Comparison of ENCODE assay signal across 8 cellular contexts in the genomic region with DNA sequence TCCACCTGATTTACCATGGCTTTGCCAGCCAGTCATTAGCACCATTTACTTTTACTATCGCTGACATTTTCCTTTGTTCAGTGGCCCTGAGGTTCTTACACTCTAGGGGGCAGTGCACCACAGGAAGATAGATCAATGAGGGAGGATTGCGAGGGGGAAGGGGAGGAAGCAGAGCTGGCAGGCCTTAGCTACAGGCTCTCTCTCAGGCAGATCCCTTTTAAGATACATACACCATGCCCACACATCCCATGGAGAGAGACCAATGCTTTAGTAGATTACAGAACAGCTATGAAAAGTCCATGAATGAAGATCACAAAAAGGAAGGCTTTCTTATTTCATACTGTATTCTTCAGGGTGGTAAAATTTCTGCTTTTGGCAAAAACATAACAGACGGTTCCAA. TPM values are rescaled to one million over a fixed set of nuclear protein-coding genes. Genes with fewer than 3 reads are reported as not detected.
DNase-seq lines count a peak whose midpoint lies in the region; ATAC-seq and TF ChIP-seq lines count a peak whose summit lies in the region.

No MANE protein-coding gene starts in this region.

- H3K4me3 Mint-ChIP-seq in IgD-negative memory B cell: no peak overlapping the region
- no peak overlapping the region for H3K4me3 Mint-ChIP-seq in activated T-helper 1 cell treated with anti-CD3 and anti-CD28 coated beads, Interleukin-12 subunit alpha, Interleukin-12 subunit beta, Interleukin-2, Interleukin-4 antibody, amounts not matched to agents 30 ng/mL and 10 ng/mL and 1 ng/mL, durations not matched to agents 14 hours and 24 hours and 36 hours

- no peaks in the 10 kb centered on the region for H3K9me3 Mint-ChIP-seq in IgD-negative memory B cell
- H3K9me3 Mint-ChIP-seq in activated T-helper 1 cell treated with anti-CD3 and anti-CD28 coated beads, Interleukin-12 subunit alpha, Interleukin-12 subunit beta, Interleukin-2, Interleukin-4 antibody, amounts not matched to agents 30 ng/mL and 10 ng/mL and 1 ng/mL, durations not matched to agents 14 hours and 24 hours and 36 hours: no peaks in the 10 kb centered on the region

- no peak overlapping the region for H3K9ac ChIP-seq in neuronal stem cell (ENCODE audit: low read depth, low read length, poor library complexity)

- DNase-seq in DMS53 (lab: John Stamatoyannopoulos, UW) (peak; percentile 95), OCI-M1 (lab: John Stamatoyannopoulos, UW) (peak; percentile 79), fibroblast of peridontal ligament (ENCODE audit: extremely low read depth) (peak; percentile 77), neuronal stem cell (ENCODE audit: low spot score) (peak; percentile 55), vagina (ENCODE audit: extremely low spot score in 2 of 2) (no peak)
- peak; percentile 52 for DNase-seq in activated T-helper 1 cell treated with anti-CD3 and anti-CD28 coated beads, Interleukin-12 subunit alpha, Interleukin-12 subunit beta, Interleukin-2, Interleukin-4 antibody, amounts not matched to agents 30 ng/mL and 10 ng/mL and 1 ng/mL, durations not matched to agents 14 hours and 24 hours and 36 hours (ENCODE audit: low spot score)

- H3K4me1 ChIP-seq in neuronal stem cell (ENCODE audit: control insufficient read depth in 2 of 2, insufficient read depth in 1 of 2, low read depth in 1 of 2, low read length in 2 of 2) (peaks cover 5 to 7% of the 10 kb centered on the region in 2 donors), vagina (no peaks in the 10 kb centered on the region)

- H3K4me3 ChIP-seq in neuronal stem cell (ENCODE audit: low read length in 2 of 2) (no peak overlapping the region), vagina (no peak overlapping the region)

- no peak overlapping the region for H3K4me2 ChIP-seq in neuronal stem cell (ENCODE audit: insufficient read depth, low read length, poor library complexity, severe bottlenecking)

- no peak overlapping the region for H3K18ac ChIP-seq in neuronal stem cell (ENCODE audit: low read length)

- no CpG with 5 or more reads among the region's 3 CpGs for WGBS in neuronal stem cell (ENCODE audit: extremely low coverage in 2 of 2, insufficient read length in 2 of 2, insufficient replicate concordance in 1 of 2), 2 donors

- peak in 2 of 3 experiments; percentile 21 to 35 for TF ChIP-seq CTCF in vagina (IDR thresholded peaks at IDR 0.05)

- peaks cover 4 to 10% (median 6%) of the 10 kb centered on the region in 3 donors for H3K4me1 Mint-ChIP-seq in IgD-negative memory B cell
- peaks cover 15% of the 10 kb centered on the region for H3K4me1 Mint-ChIP-seq in activated T-helper 1 cell treated with anti-CD3 and anti-CD28 coated beads, Interleukin-12 subunit alpha, Interleukin-12 subunit beta, Interleukin-2, Interleukin-4 antibody, amounts not matched to agents 30 ng/mL and 10 ng/mL and 1 ng/mL, durations not matched to agents 14 hours and 24 hours and 36 hours (ENCODE audit: low read depth)

- no peaks in the 10 kb centered on the region for H3K27me3 Mint-ChIP-seq in IgD-negative memory B cell
- H3K27me3 Mint-ChIP-seq in activated T-helper 1 cell treated with anti-CD3 and anti-CD28 coated beads, Interleukin-12 subunit alpha, Interleukin-12 subunit beta, Interleukin-2, Interleukin-4 antibody, amounts not matched to agents 30 ng/mL and 10 ng/mL and 1 ng/mL, durations not matched to agents 14 hours and 24 hours and 36 hours (ENCODE audit: insufficient read depth): no peaks in the 10 kb centered on the region

- no peak overlapping the region for H3K14ac ChIP-seq in neuronal stem cell (ENCODE audit: low read length)

- H2BK12ac ChIP-seq in neuronal stem cell (ENCODE audit: low read length): no peak overlapping the region

- H4K91ac ChIP-seq in neuronal stem cell (ENCODE audit: low read depth, low read length, poor library complexity): no peak overlapping the region

- H3K36me3 ChIP-seq in neuronal stem cell (replicated peaks in 1 of 2; ENCODE audit: control insufficient read depth in 2 of 2, insufficient read depth in 2 of 2, low read length in 2 of 2) (peaks cover 11 to 81% of the 10 kb centered on the region in 2 donors), vagina (peaks cover 0 to 9% of the 10 kb centered on the region in 2 donors)

- intact Hi-C loops in activated T-helper 1 cell treated with anti-CD3 and anti-CD28 coated beads, Interleukin-12 subunit alpha, Interleukin-12 subunit beta, Interleukin-2, Interleukin-4 antibody, amounts not matched to agents 30 ng/mL and 10 ng/mL and 1 ng/mL, durations not matched to agents 14 hours and 24 hours and 36 hours (cut with micrococcal nuclease): loop anchor here (1.0 to 5.0 kb wide), 7 partner anchors 24 to 642 kb away; a partner anchor contains a TSS
- intact Hi-C loops in vagina (cut with DNase I): loop anchor here (10.0 kb wide), 1 partner anchor 80 kb away; a partner anchor contains a TSS

- no peak overlapping the region for H4K8ac ChIP-seq in neuronal stem cell (ENCODE audit: low read depth, low read length)

- no peak overlapping the region for H3K27ac ChIP-seq in neuronal stem cell (replicated peaks; ENCODE audit: low read length)
- no peak overlapping the region for H3K27ac ChIP-seq in vagina

- no peak overlapping the region for H2BK5ac ChIP-seq in neuronal stem cell (ENCODE audit: low read length)

- no peak overlapping the region for H3K23ac ChIP-seq in neuronal stem cell (ENCODE audit: low read depth, low read length, poor library complexity)

- peak; percentile 84 for ATAC-seq in GM21619 (IDR thresholded peaks at IDR 0.05; ENCODE audit: unreplicated experiment)

- no peaks in the 10 kb centered on the region for H3K79me1 ChIP-seq in neuronal stem cell (ENCODE audit: low read depth, low read length)

- H2BK120ac ChIP-seq in neuronal stem cell (ENCODE audit: low read depth, low read length): no peak overlapping the region

- peak overlapping the region; percentile 4 to 60 (median 45) for H3K27ac Mint-ChIP-seq in IgD-negative memory B cell
- H3K27ac Mint-ChIP-seq in activated T-helper 1 cell treated with anti-CD3 and anti-CD28 coated beads, Interleukin-12 subunit alpha, Interleukin-12 subunit beta, Interleukin-2, Interleukin-4 antibody, amounts not matched to agents 30 ng/mL and 10 ng/mL and 1 ng/mL, durations not matched to agents 14 hours and 24 hours and 36 hours: peak overlapping the region; percentile 69

- H3K36me3 Mint-ChIP-seq in IgD-negative memory B cell: no peaks in the 10 kb centered on the region
- H3K36me3 Mint-ChIP-seq in activated T-helper 1 cell treated with anti-CD3 and anti-CD28 coated beads, Interleukin-12 subunit alpha, Interleukin-12 subunit beta, Interleukin-2, Interleukin-4 antibody, amounts not matched to agents 30 ng/mL and 10 ng/mL and 1 ng/mL, durations not matched to agents 14 hours and 24 hours and 36 hours (ENCODE audit: low read depth): peaks cover 37% of the 10 kb centered on the region

- no peak overlapping the region for H3K4ac ChIP-seq in neuronal stem cell (ENCODE audit: low read length)

- TF ChIP-seq POLR2A in vagina (IDR thresholded peaks at IDR 0.05): no peak

- H2AK5ac ChIP-seq in neuronal stem cell (ENCODE audit: low read depth, low read length): no peak overlapping the region

- H3K27me3 ChIP-seq in neuronal stem cell (ENCODE audit: control insufficient read depth in 3 of 3, insufficient read depth in 3 of 3, low read depth in 1 of 3, low read length in 3 of 3) (no peaks in the 10 kb centered on the region), vagina (no peaks in the 10 kb centered on the region)

- H2AFZ ChIP-seq in neuronal stem cell (ENCODE audit: low read length): peak overlapping the region; percentile 26

- no peak overlapping the region for H2BK15ac ChIP-seq in neuronal stem cell (ENCODE audit: low read length)

- no peaks in the 10 kb centered on the region for H3K9me3 ChIP-seq in neuronal stem cell (replicated peaks in 1 of 2; ENCODE audit: control insufficient read depth in 2 of 2, insufficient read depth in 1 of 2, low read depth in 1 of 2, low read length in 2 of 2)
- no peaks in the 10 kb centered on the region for H3K9me3 ChIP-seq in vagina

RNA-seq across cellular contexts. Expression of a gene that starts 47.4 kb away (rescaled TPM):
- 8.9 TPM for polyA plus RNA-seq in IgD-negative memory B cell
- 31.3 and 33.5 TPM in 2 replicates for total RNA-seq in activated T-helper 1 cell treated with anti-CD3 and anti-CD28 coated beads, Interleukin-12 subunit alpha, Interleukin-12 subunit beta, Interleukin-2, Interleukin-4 antibody, amounts not matched to agents 30 ng/mL and 10 ng/mL and 1 ng/mL, durations not matched to agents 14 hours and 24 hours and 36 hours
- 8.5 TPM for polyA plus RNA-seq in neuronal stem cell (2013, experiment 1 of 2)
- polyA plus RNA-seq in neuronal stem cell (2013, experiment 2 of 2): 8.2 TPM
- total RNA-seq in vagina: 21.1 TPM

RNA-seq across cellular contexts. Expression of a gene that starts 53.6 kb away (rescaled TPM):
- not detected for polyA plus RNA-seq in IgD-negative memory B cell
- 0.10 and 0.12 TPM in 2 replicates for total RNA-seq in activated T-helper 1 cell treated with anti-CD3 and anti-CD28 coated beads, Interleukin-12 subunit alpha, Interleukin-12 subunit beta, Interleukin-2, Interleukin-4 antibody, amounts not matched to agents 30 ng/mL and 10 ng/mL and 1 ng/mL, durations not matched to agents 14 hours and 24 hours and 36 hours
- 0.04 TPM for polyA plus RNA-seq in neuronal stem cell (2013, experiment 1 of 2)
- 0.04 TPM for polyA plus RNA-seq in neuronal stem cell (2013, experiment 2 of 2)
- not detected for total RNA-seq in vagina

Comparison
In these comparisons a context has a peak if more than half of its experiments do, and no peak if none do; other contexts are left out.
1. DNase-seq: peak in DMS53 (single experiment), OCI-M1 (single experiment), activated T-helper 1 cell treated with anti-CD3 and anti-CD28 coated beads, Interleukin-12 subunit alpha, Interleukin-12 subunit beta, Interleukin-2, Interleukin-4 antibody, amounts not matched to agents 30 ng/mL and 10 ng/mL and 1 ng/mL, durations not matched to agents 14 hours and 24 hours and 36 hours (single experiment), fibroblast of peridontal ligament (single experiment) and neuronal stem cell (single experiment); none in vagina (0 of 2).